Comparison of ENCODE assay signal across 11 cellular contexts in genomic region chr18:31499157-31499524, GRCh38. TPM values are rescaled to one million over a fixed set of nuclear protein-coding genes. Genes with fewer than 3 reads are reported as not detected.
A peak's percentile ranks its signal among the peaks of the same experiment; 100 is the strongest.
DNase-seq lines count a peak whose midpoint lies in the region; ATAC-seq, FAIRE-seq and TF ChIP-seq lines count a peak whose summit lies in the region.
"Had no signal": no experiment of that assay in that cellular context is flagged by ENCODE, and none has a peak within 500 bp of the region (broad histone marks: within the 10 kb centered on the region; RNA-seq: fewer than 3 reads in every experiment).

No MANE protein-coding gene starts in this region.

- no peaks in the 10 kb centered on the region for H3K27me3 Mint-ChIP-seq in Caco-2 (ENCODE audit: insufficient read depth, unreplicated experiment)
- no peaks in the 10 kb centered on the region for H3K27me3 Mint-ChIP-seq in chondrocyte (ENCODE audit: low read depth)

- intact Hi-C loops in Caco-2 (cut with micrococcal nuclease; ENCODE audit: unreplicated experiment) = loop anchor here (2.0 to 5.0 kb wide), 2 partner anchors 14 to 237 kb away; no protein-coding TSS in a partner anchor

- DNase-seq in Caco-2 (no peak), LNCaP clone FGC (ENCODE audit: low read depth) (no peak), chondrocyte (ENCODE audit: low spot score) (no peak), NCI-H1694 (lab: John Stamatoyannopoulos, UW) (no peak), frontal cortex (ENCODE audit: low spot score in 2 of 2) (no peak)
- DNase-seq: stimulated activated CD4-positive, alpha-beta T cell treated with anti-CD3 and anti-CD28 coated beads, Interleukin-4, amount 100 ng/mL, for 24 hours had no signal

- TF ChIP-seq EP300 in gastroesophageal sphincter (IDR thresholded peaks at IDR 0.05) = no peak

- CTCF ChIA-PET in Caco-2 (lab: Charles Lee) = no interaction called here

- FAIRE-seq in frontal cortex (lab: Jason Lieb, UNC) = no peak
- FAIRE-seq: G401.6 had no signal

- H3K9me3 ChIP-seq in Caco-2 (no peaks in the 10 kb centered on the region), mucosa of rectum (ENCODE audit: control insufficient read depth in 2 of 2, low read length in 2 of 2) (no peaks in the 10 kb centered on the region), gastroesophageal sphincter (no peaks in the 10 kb centered on the region)

- TF ChIP-seq POLR2A in gastroesophageal sphincter (IDR thresholded peaks at IDR 0.05) = no peak

- POLR2A ChIA-PET in Caco-2 (lab: Charles Lee) = no interaction called here

- H3K4me1 Mint-ChIP-seq in Caco-2 (ENCODE audit: low read depth, unreplicated experiment) (peaks cover 6% of the 10 kb centered on the region), chondrocyte (ENCODE audit: low read depth) (peaks cover 8% of the 10 kb centered on the region)

- peak overlapping the region; percentile 79 for H3K4me3 Mint-ChIP-seq in Caco-2 (ENCODE audit: unreplicated experiment)
- H3K4me3 Mint-ChIP-seq in chondrocyte (ENCODE audit: unreplicated experiment) = peak overlapping the region; percentile 89

- WGBS in gastroesophageal sphincter (ENCODE audit: low coverage in 1 of 2), 2 donors = 45 to 49% methylated on average over 6 of the region's 6 CpGs

- peak overlapping the region; percentile 77 to 88 for H3K9ac ChIP-seq in mucosa of rectum (ENCODE audit: low read depth in 1 of 2, low read length in 2 of 2)

- H3K4me3 ChIP-seq in Caco-2 (ENCODE audit: low read depth, low read length) (peak overlapping the region; percentile 72), LNCaP clone FGC (ENCODE audit: low read depth, low read length) (peak overlapping the region; percentile 71), mucosa of rectum (ENCODE audit: low read length in 2 of 2) (peak overlapping the region; percentile 83), gastroesophageal sphincter (peak overlapping the region in 1 of 2 donors; percentile 58)

- H3K9me3 Mint-ChIP-seq in Caco-2 (ENCODE audit: unreplicated experiment) = no peaks in the 10 kb centered on the region
- H3K9me3 Mint-ChIP-seq in chondrocyte (ENCODE audit: low read depth) = no peaks in the 10 kb centered on the region
- H3K9me3 Mint-ChIP-seq: activated T-helper 1 cell treated with anti-CD3 and anti-CD28 coated beads, Interleukin-12 subunit alpha, Interleukin-12 subunit beta, Interleukin-2, Interleukin-4 antibody, amounts not matched to agents 30 ng/mL and 10 ng/mL and 1 ng/mL, durations not matched to agents 14 hours and 24 hours and 36 hours had no signal

- H3K27ac ChIP-seq in mucosa of rectum (ENCODE audit: low read depth in 2 of 2, low read length in 2 of 2) (peak overlapping the region; percentile 97 to 99), gastroesophageal sphincter (no peak overlapping the region)

- H3K36me3 ChIP-seq in Caco-2 (ENCODE audit: control insufficient read depth, insufficient read depth, low read length) (no peaks in the 10 kb centered on the region), mucosa of rectum (ENCODE audit: control insufficient read depth in 2 of 2, insufficient read depth in 2 of 2, low read length in 2 of 2) (no peaks in the 10 kb centered on the region), gastroesophageal sphincter (no peaks in the 10 kb centered on the region)

- H3K36me3 Mint-ChIP-seq in Caco-2 (ENCODE audit: insufficient read depth, unreplicated experiment) (no peaks in the 10 kb centered on the region), chondrocyte (ENCODE audit: low read depth) (no peaks in the 10 kb centered on the region)

- TF ChIP-seq CTCF in Caco-2 (IDR thresholded peaks at IDR 0.05; ENCODE audit: insufficient read depth in 1 of 2, low read depth in 1 of 2, low read length in 1 of 2, severe bottlenecking in 1 of 2, unreplicated experiment in 1 of 2) (no peak), LNCaP clone FGC (IDR thresholded peaks at IDR 0.05; ENCODE audit: control insufficient read depth, extremely low read depth, insufficient read depth) (no peak), chondrocyte (IDR thresholded peaks at IDR 0.05) (no peak), gastroesophageal sphincter (IDR thresholded peaks at IDR 0.05) (no peak)

- H3K27ac Mint-ChIP-seq in Caco-2 (ENCODE audit: unreplicated experiment) = peak overlapping the region; percentile 61
- no peak overlapping the region for H3K27ac Mint-ChIP-seq in chondrocyte (ENCODE audit: unreplicated experiment)
- H3K27ac Mint-ChIP-seq: activated T-helper 1 cell treated with anti-CD3 and anti-CD28 coated beads, Interleukin-12 subunit alpha, Interleukin-12 subunit beta, Interleukin-2, Interleukin-4 antibody, amounts not matched to agents 30 ng/mL and 10 ng/mL and 1 ng/mL, durations not matched to agents 14 hours and 24 hours and 36 hours had no signal

- TSS peak; percentile 51 for BruUV-seq in Caco-2 (replicated peaks; lab: Mats Ljungman, UMichigan)

- H3K4me1 ChIP-seq in Caco-2 = peaks cover 5% of the 10 kb centered on the region; the same call in 1 of the 2 replicates
- peaks cover 10 to 12% of the 10 kb centered on the region in 2 donors for H3K4me1 ChIP-seq in mucosa of rectum (ENCODE audit: control insufficient read depth in 2 of 2, insufficient read depth in 2 of 2, low read length in 2 of 2)
- H3K4me1 ChIP-seq in gastroesophageal sphincter = peaks cover 0 to 18% (median 7%) of the 10 kb centered on the region in 3 donors

- ATAC-seq in gastroesophageal sphincter (no peak), GM21737 (IDR thresholded peaks at IDR 0.05; ENCODE audit: unreplicated experiment) (no peak)

- H3K27me3 ChIP-seq in Caco-2 (replicated peaks; ENCODE audit: control insufficient read depth, insufficient read depth, low read length) (no peaks in the 10 kb centered on the region), mucosa of rectum (ENCODE audit: control insufficient read depth in 2 of 2, insufficient read depth in 2 of 2, low read length in 2 of 2) (peaks cover 0 to 3% of the 10 kb centered on the region in 2 donors), gastroesophageal sphincter (peaks cover 40% of the 10 kb centered on the region)

RNA-seq across cellular contexts. Expression of gene DSG2, which starts 1.2 kb away (rescaled TPM):
- 32.1 and 33.6 TPM in 2 replicates for total RNA-seq in Caco-2 (2022)
- 16.1 to 45.0 TPM (median 43.7 TPM) in 3 replicates for total RNA-seq in chondrocyte
- 10 to 100 TPM in 1 of 4 donors, 1 to 10 TPM in 3; 1.4 to 11.4 (median 2.8) TPM for total RNA-seq in gastroesophageal sphincter
- 3.3 TPM for total RNA-seq in frontal cortex

RNA-seq across cellular contexts. Expression of gene DSG3, which starts 51.6 kb away (rescaled TPM):
- total RNA-seq in Caco-2 (2022) (0.14 TPM in 1 of 2 replicates, not detected in the other), chondrocyte (not detected in 3 replicates), gastroesophageal sphincter (10 to 100 TPM in 1 of 4 donors, 1 to 10 TPM in 1, under 1 TPM in 2; 0.27 to 34.1 (median 1.5) TPM), frontal cortex (under 0.01 TPM)
- total RNA-seq: activated T-helper 1 cell treated with anti-CD3 and anti-CD28 coated beads, Interleukin-12 subunit alpha, Interleukin-12 subunit beta, Interleukin-2, Interleukin-4 antibody, amounts not matched to agents 30 ng/mL and 10 ng/mL and 1 ng/mL, durations not matched to agents 14 hours and 24 hours and 36 hours had no signal

Comparison
In these comparisons a context has a peak if more than half of its experiments do, and no peak if none do; other contexts are left out.
1. H3K27ac ChIP-seq: peak in mucosa of rectum (2 of 2); none in gastroesophageal sphincter (0 of 4).